25 cellular contexts compared by ENCODE assay signal in genomic region chr11:75314771-75315438, GRCh38. TPM values are rescaled to one million over a fixed set of nuclear protein-coding genes. Genes with fewer than 3 reads are reported as not detected.
DNase-seq lines count a peak whose midpoint lies in the region; ATAC-seq and TF ChIP-seq lines count a peak whose summit lies in the region.
"Had no signal": no experiment of that assay in that cellular context is flagged by ENCODE, and none has a peak within 500 bp of the region (broad histone marks: within the 10 kb centered on the region; RNA-seq: fewer than 3 reads in every experiment).

No MANE protein-coding gene starts in this region.

- TF ChIP-seq CTCF in WTC11 (IDR thresholded peaks at IDR 0.05) (no peak), sigmoid colon (IDR thresholded peaks at IDR 0.05) (no peak)

- H3K36me3 ChIP-seq in BLaER1 treated with 17β-estradiol and CSF1 and Interleukin-3, amounts not matched to agents 10 nM and 100 nM = peaks cover 6 to 90% (median 29%) of the 10 kb centered on the region in 11 experiments; a peak in 19 of 22 replicates
- no peaks in the 10 kb centered on the region for H3K36me3 ChIP-seq in sigmoid colon
- no peaks in the 10 kb centered on the region for H3K36me3 ChIP-seq in H7 (replicated peaks; ENCODE audit: control insufficient read depth, insufficient read depth, low read length)
- H3K36me3 ChIP-seq: colonic mucosa had no signal

- POLR2A ChIA-PET in WTC11 (lab: Charles Lee) = no interaction called here

- H4K20me1 ChIP-seq in BLaER1 treated with 17β-estradiol and CSF1 and Interleukin-3, amounts not matched to agents 10 nM and 100 nM = peaks cover 91 to 100% (median 100%) of the 10 kb centered on the region in 11 experiments

- peak overlapping the region in 2 of 11 experiments; percentile 13 to 43; a peak in 1 of 22 replicates for H3K9ac ChIP-seq in BLaER1 treated with 17β-estradiol and CSF1 and Interleukin-3, amounts not matched to agents 10 nM and 100 nM
- H3K9ac ChIP-seq: SK-N-SH had no signal

- CTCF ChIA-PET in WTC11 (lab: Charles Lee) = interaction anchor here (1.6 kb wide), 1 partner anchor 35 kb away, joined by 4 read pairs; no protein-coding TSS in a partner anchor

- peak overlapping the region in 7 of 11 experiments; percentile 11 to 45 (median 19); a peak in 13 of 22 replicates for H3K4me2 ChIP-seq in BLaER1 treated with 17β-estradiol and CSF1 and Interleukin-3, amounts not matched to agents 10 nM and 100 nM
- H3K4me2 ChIP-seq: SK-N-SH had no signal

- no peak for TF ChIP-seq POLR2A in sigmoid colon (IDR thresholded peaks at IDR 0.05)

- WGBS in sigmoid colon, 2 donors = 71 to 90% methylated on average over 16 of the region's 16 CpGs

- no peak overlapping the region for H3K4me3 Mint-ChIP-seq in WTC11
- H3K4me3 Mint-ChIP-seq: activated B cell treated with CpG ODN at 0.5 μM for 24 hours; activated CD4-positive, alpha-beta memory T cell treated with anti-CD3 and anti-CD28 coated beads for 36 hours; brain; neural crest cell; T-helper 2 cell treated with Interferon-gamma antibody and Interleukin-4, amounts not matched to agents 5 μg/mL and 100 μg/mL, for 36 hours had no signal

- H3K9me3 ChIP-seq in BLaER1 treated with 17β-estradiol and CSF1 and Interleukin-3, amounts not matched to agents 10 nM and 100 nM (replicated peaks in 1 of 11) = no peaks in the 10 kb centered on the region
- no peaks in the 10 kb centered on the region for H3K9me3 ChIP-seq in sigmoid colon
- H3K9me3 ChIP-seq: colonic mucosa, psoas muscle, SK-N-SH had no signal

- H3K4me1 Mint-ChIP-seq in WTC11 = peaks cover 48% of the 10 kb centered on the region
- H3K4me1 Mint-ChIP-seq: activated B cell treated with CpG ODN at 0.5 μM for 24 hours had no signal

- intact Hi-C loops in sigmoid colon (cut with DNase I) = no loop called here

- H3K27me3 Mint-ChIP-seq in WTC11 (ENCODE audit: low read depth) = no peaks in the 10 kb centered on the region
- H3K27me3 Mint-ChIP-seq: activated CD4-positive, alpha-beta memory T cell treated with anti-CD3 and anti-CD28 coated beads for 36 hours; brain had no signal

- no peak for TF ChIP-seq EP300 in sigmoid colon (IDR thresholded peaks at IDR 0.05)

- H3K4me1 ChIP-seq in BLaER1 treated with 17β-estradiol and CSF1 and Interleukin-3, amounts not matched to agents 10 nM and 100 nM = peaks cover 33 to 65% (median 56%) of the 10 kb centered on the region in 10 experiments
- peaks cover 0 to 62% (median 57%) of the 10 kb centered on the region in 4 donors for H3K4me1 ChIP-seq in sigmoid colon

- peaks cover 11% of the 10 kb centered on the region for H3K36me3 Mint-ChIP-seq in WTC11
- H3K36me3 Mint-ChIP-seq: activated CD4-positive, alpha-beta memory T cell treated with anti-CD3 and anti-CD28 coated beads for 36 hours had no signal

- peaks cover 7% of the 10 kb centered on the region for H3K9me3 Mint-ChIP-seq in WTC11
- H3K9me3 Mint-ChIP-seq: activated B cell treated with CpG ODN at 0.5 μM for 24 hours; activated CD4-positive, alpha-beta memory T cell treated with anti-CD3 and anti-CD28 coated beads for 36 hours; neural crest cell; T-helper 2 cell treated with Interferon-gamma antibody and Interleukin-4, amounts not matched to agents 5 μg/mL and 100 μg/mL, for 36 hours had no signal

- H3K4me3 ChIP-seq in BLaER1 treated with 17β-estradiol and CSF1 and Interleukin-3, amounts not matched to agents 10 nM and 100 nM = no peak overlapping the region
- H3K4me3 ChIP-seq in sigmoid colon (no peak overlapping the region), H7 (ENCODE audit: insufficient read depth, low read depth, low read length) (no peak overlapping the region)
- H3K4me3 ChIP-seq: colonic mucosa, psoas muscle had no signal

- H3K27ac ChIP-seq in BLaER1 treated with 17β-estradiol and CSF1 and Interleukin-3, amounts not matched to agents 10 nM and 100 nM = no peak overlapping the region
- peak overlapping the region; percentile 77 for H3K27ac ChIP-seq in layer of hippocampus (ENCODE audit: low read depth, low read length)
- peak overlapping the region in 1 of 4 donors; percentile 87 for H3K27ac ChIP-seq in sigmoid colon
- H3K27ac ChIP-seq: C4-2B had no signal

- ATAC-seq in WTC11 = no peak
- ATAC-seq: left colon; psoas muscle; stimulated activated naive CD8-positive, alpha-beta T cell treated with anti-CD3 and anti-CD28 coated beads, Interleukin-15, Interleukin-2, amounts not matched to agents 100 U/mL and 50 U/mL, for 24 hours had no signal

- no peaks in the 10 kb centered on the region for H3K27me3 ChIP-seq in BLaER1 treated with 17β-estradiol and CSF1 and Interleukin-3, amounts not matched to agents 10 nM and 100 nM
- H3K27me3 ChIP-seq in layer of hippocampus (ENCODE audit: control insufficient read depth, insufficient read depth, low read length) = no peaks in the 10 kb centered on the region
- no peaks in the 10 kb centered on the region for H3K27me3 ChIP-seq in sigmoid colon
- H3K27me3 ChIP-seq in H7 (ENCODE audit: control insufficient read depth, insufficient read depth, low read length) = no peaks in the 10 kb centered on the region
- H3K27me3 ChIP-seq: colonic mucosa had no signal

- no peak for DNase-seq in WTC11 (ENCODE audit: low spot score)
- DNase-seq in sigmoid colon = peak; percentile 54
- DNase-seq in H7 = no peak
- no peak for DNase-seq in NCI-H446 (lab: John Stamatoyannopoulos, UW)
- no peak for DNase-seq in HT-29 (ENCODE audit: low spot score)
- no peak for DNase-seq in SHP77 treated with DMSO at 0.1 percent for 48 hours (lab: John Stamatoyannopoulos, UW)
- DNase-seq: activated B cell treated with CpG ODN at 0.5 μM for 24 hours; activated CD4-positive, alpha-beta memory T cell treated with anti-CD3 and anti-CD28 coated beads for 36 hours; activated T-cell treated with anti-CD3 and anti-CD28 coated beads for 4 hours; colonic mucosa; glutamatergic neuron; IMR-90; left colon; midbrain; NCI-H1436; SK-N-SH; small intestine; stimulated activated naive CD8-positive, alpha-beta T cell treated with anti-CD3 and anti-CD28 coated beads, Interleukin-15, Interleukin-2, amounts not matched to agents 100 U/mL and 50 U/mL, for 24 hours had no signal

- peak overlapping the region; percentile 82 for H3K27ac Mint-ChIP-seq in WTC11
- H3K27ac Mint-ChIP-seq: activated B cell treated with CpG ODN at 0.5 μM for 24 hours; activated CD4-positive, alpha-beta memory T cell treated with anti-CD3 and anti-CD28 coated beads for 36 hours; T-helper 2 cell treated with Interferon-gamma antibody and Interleukin-4, amounts not matched to agents 5 μg/mL and 100 μg/mL, for 36 hours had no signal

TF ChIP-seq in WTC11, 78 proteins besides CTCF, POLR2A, EP300 and RAD21 (continues in another document):
- TF ChIP-seq ZMAT4 (CRISPR knock-in tag; IDR thresholded peaks at IDR 0.05) (no peak), AR (CRISPR knock-in tag; IDR thresholded peaks at IDR 0.05) (no peak), E2F1 (CRISPR knock-in tag; IDR thresholded peaks at IDR 0.05) (no peak), ZNF416 (CRISPR knock-in tag; IDR thresholded peaks at IDR 0.05) (no peak), JAZF1 (CRISPR knock-in tag; IDR thresholded peaks at IDR 0.05) (no peak), USF1 (CRISPR knock-in tag; IDR thresholded peaks at IDR 0.05) (no peak), ZNF263 (CRISPR knock-in tag; IDR thresholded peaks at IDR 0.05; ENCODE audit: low read depth) (no peak), KAT7 (CRISPR knock-in tag; IDR thresholded peaks at IDR 0.05; ENCODE audit: borderline replicate concordance) (no peak), JUN (CRISPR knock-in tag; IDR thresholded peaks at IDR 0.05) (no peak)

RNA-seq across cellular contexts. Expression of gene ARRB1, which starts 36.6 kb away (rescaled TPM):
- total RNA-seq in WTC11 (2021) (81.0 to 90.1 TPM (median 82.9 TPM) in 3 replicates), sigmoid colon (10 to 100 TPM; 38.5 to 96.7 (median 55.2) TPM)
- polyA plus RNA-seq in sigmoid colon = 10 to 100 TPM; 24.0 to 45.6 (median 32.4) TPM
- 110 and 116 TPM in 2 replicates for total RNA-seq in H7 (2014; rRNA removed; shearing (Covaris generic))
- 28.6 and 33.5 TPM in 2 replicates for total RNA-seq in HT-29 (2014; rRNA removed; shearing (Covaris generic))
